In genomic region chr19:15977690-15978089, GRCh38 we compare ENCODE assay signal across 9 cellular contexts. TPM values are rescaled to one million over a fixed set of nuclear protein-coding genes. Genes with fewer than 3 reads are reported as not detected.
"Had no signal": no experiment of that assay in that cellular context is flagged by ENCODE, and none has a peak within 500 bp of the region (broad histone marks: within the 10 kb centered on the region; RNA-seq: fewer than 3 reads in every experiment).

No MANE protein-coding gene starts in this region.

- H3K4me3 ChIP-seq: K562 had no signal

- H3K27ac ChIP-seq: HL-60 had no signal

- FAIRE-seq: HepG2, HTR-8/SVneo, K562 had no signal

- H3K27ac Mint-ChIP-seq: IgD-negative memory B cell had no signal

- H3K36me3 Mint-ChIP-seq: IgD-negative memory B cell had no signal

- DNase-seq: IMR-90, KBM-7 had no signal

- H3K4me3 Mint-ChIP-seq: IgD-negative memory B cell had no signal

- H3K4me1 Mint-ChIP-seq: IgD-negative memory B cell had no signal

RNA-seq across cellular contexts. Expression of gene OR10H4, which starts 28.9 kb away (rescaled TPM):
- total RNA-seq: HepG2, HT-29, HT1080, IMR-90, K562 had no signal

RNA-seq across cellular contexts. Expression of gene CYP4F11, which starts 43.4 kb away (rescaled TPM):
- total RNA-seq: IMR-90, K562 had no signal
